ENCODE assay signal across 9 cellular contexts in the genomic region with DNA sequence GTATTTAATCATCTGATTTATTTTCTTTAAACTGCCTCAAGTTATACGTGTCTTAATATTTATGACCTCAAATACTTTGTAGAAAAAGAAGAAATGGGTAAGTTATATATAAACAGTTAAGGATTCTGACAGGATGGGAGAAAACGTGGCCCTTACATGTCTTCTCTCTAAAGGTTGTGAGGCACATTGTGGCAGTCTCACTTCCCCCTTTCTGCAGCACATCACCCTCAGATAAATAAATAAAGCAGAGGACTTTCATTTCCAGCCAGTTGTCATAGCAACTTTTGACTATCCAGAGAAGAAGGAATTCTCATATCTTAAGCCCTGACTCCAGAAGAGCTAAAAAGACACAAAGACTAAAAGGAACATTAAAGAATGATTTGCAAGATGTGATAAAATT. TPM values are rescaled to one million over a fixed set of nuclear protein-coding genes. Genes with fewer than 3 reads are reported as not detected.
A peak's percentile ranks its signal among the peaks of the same experiment; 100 is the strongest.
DNase-seq lines count a peak whose midpoint lies in the region; ATAC-seq and TF ChIP-seq lines count a peak whose summit lies in the region.
"Had no signal": no experiment of that assay in that cellular context is flagged by ENCODE, and none has a peak within 500 bp of the region (broad histone marks: within the 10 kb centered on the region; RNA-seq: fewer than 3 reads in every experiment).

No MANE protein-coding gene starts in this region.

- WGBS in esophagus squamous epithelium, 2 donors: 23 to 26% methylated on average over 2 of the region's 2 CpGs

- TF ChIP-seq CTCF in choroid plexus epithelial cell (conservative IDR thresholded peaks at IDR 0.05; ENCODE audit: low read depth, low read length) (no peak), esophagus squamous epithelium (IDR thresholded peaks at IDR 0.05) (no peak)

- DNase-seq in choroid plexus epithelial cell (ENCODE audit: low read depth) (peak; percentile 28), HCEC 1CT (no peak), esophagus squamous epithelium (lab: John Stamatoyannopoulos, UW) (no peak)
- DNase-seq in T-helper 2 cell treated with Interferon-gamma antibody and Interleukin-4, amounts not matched to agents 5 μg/mL and 100 μg/mL, for 36 hours (ENCODE audit: low spot score): no peak
- no peak for DNase-seq in activated CD4-positive, CD25-positive, alpha-beta regulatory T cell treated with anti-CD3 and anti-CD28 coated beads, Interleukin-2, amount 50 U/mL, for 72 hours

- H3K4me3 ChIP-seq in choroid plexus epithelial cell (ENCODE audit: low read depth, low read length) (no peak overlapping the region), esophagus squamous epithelium (no peak overlapping the region)
- H3K4me3 ChIP-seq: cardiac muscle cell had no signal

- H3K36me3 Mint-ChIP-seq in T-helper 2 cell treated with Interferon-gamma antibody and Interleukin-4, amounts not matched to agents 5 μg/mL and 100 μg/mL, for 36 hours (ENCODE audit: low read depth): no peaks in the 10 kb centered on the region

- no peak overlapping the region for H3K4me3 Mint-ChIP-seq in T-helper 2 cell treated with Interferon-gamma antibody and Interleukin-4, amounts not matched to agents 5 μg/mL and 100 μg/mL, for 36 hours

- no peaks in the 10 kb centered on the region for H3K4me1 ChIP-seq in esophagus squamous epithelium

- no peak overlapping the region for H3K27ac ChIP-seq in esophagus squamous epithelium
- H3K27ac ChIP-seq: cardiac muscle cell had no signal

- H3K36me3 ChIP-seq in esophagus squamous epithelium: no peaks in the 10 kb centered on the region
- H3K36me3 ChIP-seq: cardiac muscle cell had no signal

- ATAC-seq in GM18858 (IDR thresholded peaks at IDR 0.05; ENCODE audit: unreplicated experiment) (peak; percentile 97), GM21619 (IDR thresholded peaks at IDR 0.05; ENCODE audit: unreplicated experiment) (peak; percentile 99), HG03439 (IDR thresholded peaks at IDR 0.05; ENCODE audit: unreplicated experiment) (peak; percentile 71)

- no peak for TF ChIP-seq POLR2A in esophagus squamous epithelium (IDR thresholded peaks at IDR 0.05)

- H3K27me3 ChIP-seq in esophagus squamous epithelium: no peaks in the 10 kb centered on the region
- H3K27me3 ChIP-seq: cardiac muscle cell had no signal

- H3K4me1 Mint-ChIP-seq in T-helper 2 cell treated with Interferon-gamma antibody and Interleukin-4, amounts not matched to agents 5 μg/mL and 100 μg/mL, for 36 hours (ENCODE audit: low read depth): no peaks in the 10 kb centered on the region

- no peaks in the 10 kb centered on the region for H3K9me3 Mint-ChIP-seq in T-helper 2 cell treated with Interferon-gamma antibody and Interleukin-4, amounts not matched to agents 5 μg/mL and 100 μg/mL, for 36 hours

- no peaks in the 10 kb centered on the region for H3K9me3 ChIP-seq in esophagus squamous epithelium

- intact Hi-C loops in esophagus squamous epithelium (cut with DNase I): no loop called here

- peaks cover 10% of the 10 kb centered on the region for H3K27me3 Mint-ChIP-seq in T-helper 2 cell treated with Interferon-gamma antibody and Interleukin-4, amounts not matched to agents 5 μg/mL and 100 μg/mL, for 36 hours (ENCODE audit: low read depth)

- no peak overlapping the region for H3K27ac Mint-ChIP-seq in T-helper 2 cell treated with Interferon-gamma antibody and Interleukin-4, amounts not matched to agents 5 μg/mL and 100 μg/mL, for 36 hours

RNA-seq across cellular contexts. Expression of gene CEP83, which starts 28.8 kb away (rescaled TPM):
- total RNA-seq in esophagus squamous epithelium: 10 to 100 TPM in 3 of 4 donors, 1 to 10 TPM in 1; 7.9 to 25.9 (median 11.4) TPM
